9 cellular contexts compared by ENCODE assay signal in genomic region chr5:145834554-145834916, GRCh38. TPM values are rescaled to one million over a fixed set of nuclear protein-coding genes. Genes with fewer than 3 reads are reported as not detected.
DNase-seq lines count a peak whose midpoint lies in the region; ATAC-seq and TF ChIP-seq lines count a peak whose summit lies in the region.
"Had no signal": no experiment of that assay in that cellular context is flagged by ENCODE, and none has a peak within 500 bp of the region (broad histone marks: within the 10 kb centered on the region; RNA-seq: fewer than 3 reads in every experiment).

No MANE protein-coding gene starts in this region.

- no peak for DNase-seq in breast epithelium (ENCODE audit: low spot score in 2 of 2)
- DNase-seq in HuH-7 (ENCODE audit: low spot score), result no peak
- no peak for DNase-seq in cortex of kidney (lab: John Stamatoyannopoulos, UW)
- DNase-seq in GM19240 (ENCODE audit: insufficient read length, low spot score), result no peak
- DNase-seq in NCI-H748 (lab: John Stamatoyannopoulos, UW; ENCODE audit: unreplicated experiment), result no peak

- no peak for TF ChIP-seq CTCF in breast epithelium (IDR thresholded peaks at IDR 0.05)

- H3K9me3 ChIP-seq in breast epithelium (no peaks in the 10 kb centered on the region), mononuclear cell (ENCODE audit: low read depth, low read length) (no peaks in the 10 kb centered on the region)

- peaks cover 21% of the 10 kb centered on the region for H3K79me2 ChIP-seq in ACC112 (ENCODE audit: control insufficient read depth, insufficient read depth, low read length, unreplicated experiment)

- peak overlapping the region; percentile 89 for H3K4me3 ChIP-seq in ACC112 (ENCODE audit: low read depth, low read length)
- peak overlapping the region; percentile 58 to 85 (median 75) for H3K4me3 ChIP-seq in breast epithelium
- H3K4me3 ChIP-seq in mononuclear cell (ENCODE audit: low read length), result peak overlapping the region; percentile 56

- peak; percentile 3 for ATAC-seq in HG02571 (IDR thresholded peaks at IDR 0.05; ENCODE audit: unreplicated experiment)

- intact Hi-C loops in breast epithelium (cut with DNase I; ENCODE audit: low total_unique reads), result no loop called here

- no peaks in the 10 kb centered on the region for H3K36me3 ChIP-seq in ACC112 (ENCODE audit: insufficient read depth, low read length)
- H3K36me3 ChIP-seq in breast epithelium, result no peaks in the 10 kb centered on the region

- no peak for TF ChIP-seq POLR2A in breast epithelium (IDR thresholded peaks at IDR 0.05)

- H3K4me1 ChIP-seq in ACC112 (ENCODE audit: control insufficient read depth, insufficient read depth, low read length, unreplicated experiment), result peaks cover 34% of the 10 kb centered on the region
- peaks cover 0 to 9% of the 10 kb centered on the region in 2 donors for H3K4me1 ChIP-seq in breast epithelium
- H3K4me1 ChIP-seq in mononuclear cell (ENCODE audit: insufficient read depth, low read length), result peaks cover 13% of the 10 kb centered on the region

- H3K27ac ChIP-seq in ACC112 (ENCODE audit: low read depth, low read length), result no peak overlapping the region; the same call in 1 of the 2 replicates
- H3K27ac ChIP-seq in breast epithelium, result peak overlapping the region; percentile 63 to 86

- H2AFZ ChIP-seq in ACC112 (ENCODE audit: low read length, unreplicated experiment), result peak overlapping the region; percentile 85

- no peaks in the 10 kb centered on the region for H3K27me3 ChIP-seq in ACC112 (ENCODE audit: insufficient read depth, low read length)
- H3K27me3 ChIP-seq in breast epithelium, result no peaks in the 10 kb centered on the region
- H3K27me3 ChIP-seq in mononuclear cell (ENCODE audit: insufficient read depth, low read length), result no peaks in the 10 kb centered on the region

RNA-seq across cellular contexts. Expression of gene PRELID2, which starts 0.6 kb away (rescaled TPM):
- 10 to 100 TPM; 15.5 to 24.6 (median 23.1) TPM for total RNA-seq in breast epithelium
- 1.7 TPM for total RNA-seq in mononuclear cell

RNA-seq across cellular contexts. Expression of gene GRXCR2, which starts 38.3 kb away (rescaled TPM):
- total RNA-seq in breast epithelium (under 1 TPM in 1 of 3 donors, not detected in 2; 0.29 TPM), mononuclear cell (not detected)
- total RNA-seq: T-helper 2 cell treated with Interferon-gamma antibody and Interleukin-4, amounts not matched to agents 100 ng/mL and 5 ng/mL, for 36 hours had no signal
